Comparison of ENCODE assay signal across 1 cellular context in genomic region chr12:4143909-4144308, GRCh38.
TF ChIP-seq lines count a peak whose summit lies in the region.

No MANE protein-coding gene starts in this region.

TF ChIP-seq in GM12878, 131 proteins besides CTCF, POLR2A, EP300 and RAD21 (continued from another document):
- TF ChIP-seq E4F1 (IDR thresholded peaks at IDR 0.05; ENCODE audit: borderline replicate concordance, partially characterized antibody): no peak
- no peak for TF ChIP-seq SPI1 (IDR thresholded peaks at IDR 0.05; ENCODE audit: borderline replicate concordance, insufficient read depth, low read depth, low read length)
- peak; percentile 15 to 31; a peak in 2 of 4 replicates for TF ChIP-seq IKZF2 (IDR thresholded peaks at IDR 0.05)
- no peak for TF ChIP-seq EGR1 (IDR thresholded peaks at IDR 0.05; ENCODE audit: borderline replicate concordance in 1 of 2, low read depth in 2 of 2, low read length in 2 of 2)
- TF ChIP-seq, protein P1, sequence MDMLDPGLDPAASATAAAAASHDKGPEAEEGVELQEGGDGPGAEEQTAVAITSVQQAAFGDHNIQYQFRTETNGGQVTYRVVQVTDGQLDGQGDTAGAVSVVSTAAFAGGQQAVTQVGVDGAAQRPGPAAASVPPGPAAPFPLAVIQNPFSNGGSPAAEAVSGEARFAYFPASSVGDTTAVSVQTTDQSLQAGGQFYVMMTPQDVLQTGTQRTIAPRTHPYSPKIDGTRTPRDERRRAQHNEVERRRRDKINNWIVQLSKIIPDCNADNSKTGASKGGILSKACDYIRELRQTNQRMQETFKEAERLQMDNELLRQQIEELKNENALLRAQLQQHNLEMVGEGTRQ (IDR thresholded peaks at IDR 0.05; ENCODE audit: borderline replicate concordance, low read depth, low read length): no peak
- TF ChIP-seq POU2F2 (IDR thresholded peaks at IDR 0.05; ENCODE audit: borderline replicate concordance, low read depth, low read length): no peak
- TF ChIP-seq SRF (IDR thresholded peaks at IDR 0.05; ENCODE audit: low read depth in 2 of 2, low read length in 2 of 2): no peak
- no peak for TF ChIP-seq MTA3 (IDR thresholded peaks at IDR 0.05; ENCODE audit: borderline replicate concordance, low read length)
- no peak for TF ChIP-seq SIX5 (IDR thresholded peaks at IDR 0.05; ENCODE audit: low read depth, low read length, severe bottlenecking)
- TF ChIP-seq, protein P2, sequence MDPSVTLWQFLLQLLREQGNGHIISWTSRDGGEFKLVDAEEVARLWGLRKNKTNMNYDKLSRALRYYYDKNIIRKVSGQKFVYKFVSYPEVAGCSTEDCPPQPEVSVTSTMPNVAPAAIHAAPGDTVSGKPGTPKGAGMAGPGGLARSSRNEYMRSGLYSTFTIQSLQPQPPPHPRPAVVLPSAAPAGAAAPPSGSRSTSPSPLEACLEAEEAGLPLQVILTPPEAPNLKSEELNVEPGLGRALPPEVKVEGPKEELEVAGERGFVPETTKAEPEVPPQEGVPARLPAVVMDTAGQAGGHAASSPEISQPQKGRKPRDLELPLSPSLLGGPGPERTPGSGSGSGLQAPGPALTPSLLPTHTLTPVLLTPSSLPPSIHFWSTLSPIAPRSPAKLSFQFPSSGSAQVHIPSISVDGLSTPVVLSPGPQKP (IDR thresholded peaks at IDR 0.05; ENCODE audit: low read depth, low read length): no peak
- no peak for TF ChIP-seq SUPT20H (IDR thresholded peaks at IDR 0.05; ENCODE audit: borderline replicate concordance, control insufficient read depth, low read depth, low read length)
- TF ChIP-seq ZNF384 (IDR thresholded peaks at IDR 0.05; ENCODE audit: borderline replicate concordance, low read depth, low read length): peak; percentile 67; the same call in 1 of the 2 replicates
- no peak for TF ChIP-seq NFYA (IDR thresholded peaks at IDR 0.05; ENCODE audit: borderline replicate concordance, low read depth, low read length)
- no peak for TF ChIP-seq LARP7 (IDR thresholded peaks at IDR 0.05)
- TF ChIP-seq BACH1 (IDR thresholded peaks at IDR 0.05; ENCODE audit: borderline replicate concordance): no peak
- no peak for TF ChIP-seq RAD51 (IDR thresholded peaks at IDR 0.05)
- no peak for TF ChIP-seq RUNX3 (IDR thresholded peaks at IDR 0.05; ENCODE audit: low read length)
- TF ChIP-seq NBN (IDR thresholded peaks at IDR 0.05): no peak
- TF ChIP-seq, protein P3, sequence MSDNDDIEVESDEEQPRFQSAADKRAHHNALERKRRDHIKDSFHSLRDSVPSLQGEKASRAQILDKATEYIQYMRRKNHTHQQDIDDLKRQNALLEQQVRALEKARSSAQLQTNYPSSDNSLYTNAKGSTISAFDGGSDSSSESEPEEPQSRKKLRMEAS (IDR thresholded peaks at IDR 0.05; ENCODE audit: low read depth, low read length): no peak
- no peak for TF ChIP-seq ZNF217 (IDR thresholded peaks at IDR 0.05)
TF ChIP-seq in GM12878: peak in this region for 3.
